9 cellular contexts compared by ENCODE assay signal in the genomic region with DNA sequence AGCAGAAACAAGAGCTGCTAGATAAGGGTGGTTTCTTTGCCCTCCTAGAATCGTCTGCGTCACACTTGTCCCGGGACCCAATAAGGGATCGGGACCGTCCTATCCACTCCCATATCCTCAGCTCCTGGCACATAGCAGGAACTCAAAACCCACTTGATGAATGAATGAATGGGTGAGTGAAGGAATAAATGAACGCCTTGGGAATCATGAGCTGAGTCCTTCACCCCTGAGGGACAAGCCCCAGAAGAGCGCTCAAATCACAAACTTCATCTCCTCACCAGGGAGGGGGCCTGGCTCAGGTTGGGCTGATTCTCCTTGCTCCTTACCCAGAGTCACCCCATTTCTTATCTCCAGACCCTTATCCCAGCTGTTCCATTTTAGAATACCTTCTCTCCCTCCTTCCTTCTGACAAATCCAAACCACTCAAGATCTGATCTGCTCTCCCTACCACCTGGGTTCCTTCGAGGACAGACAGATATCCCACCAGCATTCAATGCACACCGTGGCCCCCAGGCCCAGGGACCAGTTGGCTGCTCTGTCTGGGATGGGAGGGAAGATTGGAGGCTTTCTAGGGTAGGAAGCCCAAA. TPM values are rescaled to one million over a fixed set of nuclear protein-coding genes. Genes with fewer than 3 reads are reported as not detected.
A peak's percentile ranks its signal among the peaks of the same experiment; 100 is the strongest.
DNase-seq lines count a peak whose midpoint lies in the region; TF ChIP-seq lines count a peak whose summit lies in the region.
"Had no signal": no experiment of that assay in that cellular context is flagged by ENCODE, and none has a peak within 500 bp of the region (broad histone marks: within the 10 kb centered on the region; RNA-seq: fewer than 3 reads in every experiment).

No MANE protein-coding gene starts in this region.

- peaks cover 7% of the 10 kb centered on the region for H3K36me3 Mint-ChIP-seq in activated T-helper 1 cell treated with anti-CD3 and anti-CD28 coated beads, Interleukin-12 subunit alpha, Interleukin-12 subunit beta, Interleukin-2, Interleukin-4 antibody, amounts not matched to agents 30 ng/mL and 10 ng/mL and 1 ng/mL, durations not matched to agents 14 hours and 24 hours and 36 hours (ENCODE audit: low read depth)

- peaks cover 2% of the 10 kb centered on the region for H3K27me3 Mint-ChIP-seq in activated T-helper 1 cell treated with anti-CD3 and anti-CD28 coated beads, Interleukin-12 subunit alpha, Interleukin-12 subunit beta, Interleukin-2, Interleukin-4 antibody, amounts not matched to agents 30 ng/mL and 10 ng/mL and 1 ng/mL, durations not matched to agents 14 hours and 24 hours and 36 hours (ENCODE audit: insufficient read depth)

- peak overlapping the region; percentile 84 for H2AFZ ChIP-seq in hepatocyte

- H3K4me3 ChIP-seq in H7 (ENCODE audit: insufficient read depth, low read depth, low read length) (peak overlapping the region; percentile 97), hepatocyte (peak overlapping the region; percentile 84), skin epidermis (peak overlapping the region; percentile 65 to 95 (median 78))

- no peaks in the 10 kb centered on the region for H3K9me3 Mint-ChIP-seq in activated T-helper 1 cell treated with anti-CD3 and anti-CD28 coated beads, Interleukin-12 subunit alpha, Interleukin-12 subunit beta, Interleukin-2, Interleukin-4 antibody, amounts not matched to agents 30 ng/mL and 10 ng/mL and 1 ng/mL, durations not matched to agents 14 hours and 24 hours and 36 hours

- TF ChIP-seq CTCF in hepatocyte (IDR thresholded peaks at IDR 0.05; ENCODE audit: poor library complexity): no peak

- H3K4me1 ChIP-seq in hepatocyte (ENCODE audit: insufficient read depth): peaks cover 13% of the 10 kb centered on the region

- H3K27ac ChIP-seq in hepatocyte (peak overlapping the region; percentile 92), skin epidermis (peak overlapping the region in 20 of 21 experiments; percentile 85 to 96 (median 93))

- peaks cover 21% of the 10 kb centered on the region for H3K27me3 ChIP-seq in H7 (ENCODE audit: control insufficient read depth, insufficient read depth, low read length)
- no peaks in the 10 kb centered on the region for H3K27me3 ChIP-seq in hepatocyte

- no peak for DNase-seq in H7
- no peak for DNase-seq in activated T-helper 1 cell treated with anti-CD3 and anti-CD28 coated beads, Interleukin-12 subunit alpha, Interleukin-12 subunit beta, Interleukin-2, Interleukin-4 antibody, amounts not matched to agents 30 ng/mL and 10 ng/mL and 1 ng/mL, durations not matched to agents 14 hours and 24 hours and 36 hours (ENCODE audit: low spot score)
- DNase-seq in hepatocyte (ENCODE audit: low spot score): no peak
- no peak for DNase-seq in RKO (ENCODE audit: low spot score)
- DNase-seq in NCI-H2196 treated with DMSO at 0.1 percent for 48 hours (lab: John Stamatoyannopoulos, UW; ENCODE audit: unreplicated experiment): no peak
- DNase-seq in activated gamma-delta T cell treated with Interleukin-2 at 50 U/mL for 16 hours: no peak
- DNase-seq in HK-2 (ENCODE audit: unreplicated experiment): no peak
- DNase-seq: NCI-H1105 had no signal

- no peaks in the 10 kb centered on the region for H4K20me1 ChIP-seq in hepatocyte (ENCODE audit: insufficient read depth, poor library complexity, severe bottlenecking)

- H3K79me2 ChIP-seq in hepatocyte: peaks cover 16% of the 10 kb centered on the region

- peak overlapping the region; percentile 90 for H3K4me3 Mint-ChIP-seq in activated T-helper 1 cell treated with anti-CD3 and anti-CD28 coated beads, Interleukin-12 subunit alpha, Interleukin-12 subunit beta, Interleukin-2, Interleukin-4 antibody, amounts not matched to agents 30 ng/mL and 10 ng/mL and 1 ng/mL, durations not matched to agents 14 hours and 24 hours and 36 hours

- intact Hi-C loops in activated T-helper 1 cell treated with anti-CD3 and anti-CD28 coated beads, Interleukin-12 subunit alpha, Interleukin-12 subunit beta, Interleukin-2, Interleukin-4 antibody, amounts not matched to agents 30 ng/mL and 10 ng/mL and 1 ng/mL, durations not matched to agents 14 hours and 24 hours and 36 hours (cut with micrococcal nuclease): loop anchor here (2.0 kb wide), 1 partner anchor 84 kb away; no protein-coding TSS in a partner anchor

- WGBS in hepatocyte (ENCODE audit: low lambda C conversion rate, missing lambda C conversion rate): 44% methylated on average over 9 of the region's 9 CpGs

- H3K36me3 ChIP-seq in H7 (replicated peaks; ENCODE audit: control insufficient read depth, insufficient read depth, low read length) (no peaks in the 10 kb centered on the region), hepatocyte (replicated peaks; ENCODE audit: insufficient read depth, low read depth) (no peaks in the 10 kb centered on the region)

- no peaks in the 10 kb centered on the region for H3K9me3 ChIP-seq in hepatocyte (ENCODE audit: low read depth)

- H3K27ac Mint-ChIP-seq in activated T-helper 1 cell treated with anti-CD3 and anti-CD28 coated beads, Interleukin-12 subunit alpha, Interleukin-12 subunit beta, Interleukin-2, Interleukin-4 antibody, amounts not matched to agents 30 ng/mL and 10 ng/mL and 1 ng/mL, durations not matched to agents 14 hours and 24 hours and 36 hours: peak overlapping the region; percentile 87

- H3K4me1 Mint-ChIP-seq in activated T-helper 1 cell treated with anti-CD3 and anti-CD28 coated beads, Interleukin-12 subunit alpha, Interleukin-12 subunit beta, Interleukin-2, Interleukin-4 antibody, amounts not matched to agents 30 ng/mL and 10 ng/mL and 1 ng/mL, durations not matched to agents 14 hours and 24 hours and 36 hours (ENCODE audit: low read depth): peaks cover 51% of the 10 kb centered on the region

- no peaks in the 10 kb centered on the region for H3K9me2 ChIP-seq in hepatocyte (replicated peaks; ENCODE audit: insufficient read depth)

- H3K4me2 ChIP-seq in hepatocyte: peak overlapping the region; percentile 96

RNA-seq across cellular contexts. Expression of gene MOB3C, which starts 0.6 kb away (rescaled TPM):
- 1.3 and 3.4 TPM in 2 replicates for total RNA-seq in H7 (2014; rRNA removed; shearing (Covaris generic))
- 16.9 and 17.0 TPM in 2 replicates for total RNA-seq in activated T-helper 1 cell treated with anti-CD3 and anti-CD28 coated beads, Interleukin-12 subunit alpha, Interleukin-12 subunit beta, Interleukin-2, Interleukin-4 antibody, amounts not matched to agents 30 ng/mL and 10 ng/mL and 1 ng/mL, durations not matched to agents 14 hours and 24 hours and 36 hours
- 5.3 and 6.6 TPM in 2 replicates for total RNA-seq in hepatocyte
- polyA plus RNA-seq in hepatocyte: 5.1 and 5.8 TPM in 2 replicates

RNA-seq across cellular contexts. Expression of gene MKNK1, which starts 13.1 kb away (rescaled TPM):
- total RNA-seq in H7 (2014; rRNA removed; shearing (Covaris generic)): 31.3 and 34.7 TPM in 2 replicates
- total RNA-seq in activated T-helper 1 cell treated with anti-CD3 and anti-CD28 coated beads, Interleukin-12 subunit alpha, Interleukin-12 subunit beta, Interleukin-2, Interleukin-4 antibody, amounts not matched to agents 30 ng/mL and 10 ng/mL and 1 ng/mL, durations not matched to agents 14 hours and 24 hours and 36 hours: 48.7 TPM in 2 replicates
- 20.6 and 21.6 TPM in 2 replicates for total RNA-seq in hepatocyte
- polyA plus RNA-seq in hepatocyte: 17.8 and 29.6 TPM in 2 replicates

RNA-seq across cellular contexts. Expression of gene ATPAF1, which starts 51.0 kb away (rescaled TPM):
- 105 and 112 TPM in 2 replicates for total RNA-seq in H7 (2014; rRNA removed; shearing (Covaris generic))
- 40.9 and 46.3 TPM in 2 replicates for total RNA-seq in activated T-helper 1 cell treated with anti-CD3 and anti-CD28 coated beads, Interleukin-12 subunit alpha, Interleukin-12 subunit beta, Interleukin-2, Interleukin-4 antibody, amounts not matched to agents 30 ng/mL and 10 ng/mL and 1 ng/mL, durations not matched to agents 14 hours and 24 hours and 36 hours
- 57.5 and 58.4 TPM in 2 replicates for total RNA-seq in hepatocyte
- polyA plus RNA-seq in hepatocyte: 59.3 and 63.2 TPM in 2 replicates

RNA-seq across cellular contexts. Expression of gene TEX38, which starts 54.5 kb away (rescaled TPM):
- not detected in 2 replicates for total RNA-seq in H7 (2014; rRNA removed; shearing (Covaris generic))
- 0.18 TPM in 1 of 2 replicates, not detected in the other for total RNA-seq in activated T-helper 1 cell treated with anti-CD3 and anti-CD28 coated beads, Interleukin-12 subunit alpha, Interleukin-12 subunit beta, Interleukin-2, Interleukin-4 antibody, amounts not matched to agents 30 ng/mL and 10 ng/mL and 1 ng/mL, durations not matched to agents 14 hours and 24 hours and 36 hours
- 0.16 TPM in 1 of 2 replicates, not detected in the other for total RNA-seq in hepatocyte
- 0.27 and 0.40 TPM in 2 replicates for polyA plus RNA-seq in hepatocyte
